ENCODE assay signal across 15 cellular contexts in genomic region chr15:92527197-92527596, GRCh38.
DNase-seq lines count a peak whose midpoint lies in the region; ATAC-seq and TF ChIP-seq lines count a peak whose summit lies in the region.
"Had no signal": no experiment of that assay in that cellular context is flagged by ENCODE, and none has a peak within 500 bp of the region (broad histone marks: within the 10 kb centered on the region; RNA-seq: fewer than 3 reads in every experiment).

No MANE protein-coding gene starts in this region.

- H3K4me3 ChIP-seq in mammary epithelial cell (replicated peaks in 1 of 3; ENCODE audit: insufficient read depth in 1 of 3, low read depth in 2 of 3, low read length in 3 of 3): no peak overlapping the region
- no peak overlapping the region for H3K4me3 ChIP-seq in astrocyte of the cerebellum (ENCODE audit: low read depth, low read length)
- H3K4me3 ChIP-seq: cardiac muscle cell, smooth muscle cell had no signal

- peaks cover 4% of the 10 kb centered on the region for H3K9me3 Mint-ChIP-seq in activated T-cell treated with anti-CD3 and anti-CD28 coated beads, Interleukin-2, amount 50 U/mL, for 4 hours
- H3K9me3 Mint-ChIP-seq: natural killer cell treated with Interleukin-12 subunit alpha and Interleukin-12 subunit beta and Interleukin-15 and Interleukin-18, amount 100 ng/mL, for 72 hours had no signal

- no peaks in the 10 kb centered on the region for H3K4me1 ChIP-seq in mammary epithelial cell (ENCODE audit: insufficient read depth, low read length)

- no peak overlapping the region for H3K4me3 Mint-ChIP-seq in activated T-cell treated with anti-CD3 and anti-CD28 coated beads, Interleukin-2, amount 50 U/mL, for 4 hours
- H3K4me3 Mint-ChIP-seq: endodermal cell; natural killer cell treated with Interleukin-12 subunit alpha and Interleukin-12 subunit beta and Interleukin-15 and Interleukin-18, amount 100 ng/mL, for 72 hours had no signal

- H3K9ac ChIP-seq in mammary epithelial cell (ENCODE audit: insufficient read depth, low read length): no peak overlapping the region

- H3K36me3 ChIP-seq in mammary epithelial cell (ENCODE audit: insufficient read depth, low read length): no peaks in the 10 kb centered on the region
- H3K36me3 ChIP-seq: cardiac muscle cell had no signal

- no peak overlapping the region for H2AFZ ChIP-seq in mammary epithelial cell (ENCODE audit: low read depth, low read length)

- H3K27me3 Mint-ChIP-seq in activated T-cell treated with anti-CD3 and anti-CD28 coated beads, Interleukin-2, amount 50 U/mL, for 4 hours (ENCODE audit: low read depth): peaks cover 23% of the 10 kb centered on the region

- peak; percentile 67 for ATAC-seq in left lobe of liver
- ATAC-seq in activated T-cell treated with anti-CD3 and anti-CD28 coated beads, Interleukin-2, amount 50 U/mL, for 4 hours: no peak
- ATAC-seq: HCT116; natural killer cell treated with Interleukin-12 subunit alpha and Interleukin-12 subunit beta and Interleukin-15 and Interleukin-18, amount 100 ng/mL, for 72 hours had no signal

- no peak overlapping the region for H3K27ac ChIP-seq in mammary epithelial cell (ENCODE audit: insufficient read depth, low read depth, low read length)
- H3K27ac ChIP-seq: cardiac muscle cell had no signal

- no peaks in the 10 kb centered on the region for H3K36me3 Mint-ChIP-seq in activated T-cell treated with anti-CD3 and anti-CD28 coated beads, Interleukin-2, amount 50 U/mL, for 4 hours (ENCODE audit: insufficient read depth)
- H3K36me3 Mint-ChIP-seq: natural killer cell treated with Interleukin-12 subunit alpha and Interleukin-12 subunit beta and Interleukin-15 and Interleukin-18, amount 100 ng/mL, for 72 hours had no signal

- intact Hi-C loops in mammary epithelial cell (cut with micrococcal nuclease): no loop called here

- H3K27me3 ChIP-seq in mammary epithelial cell (ENCODE audit: insufficient read depth, low read length): no peaks in the 10 kb centered on the region
- H3K27me3 ChIP-seq: cardiac muscle cell had no signal

- in situ Hi-C loops in T47D (cut with HindIII; ENCODE audit: low pct_unique_long_range_greater_than_20kb, low sequenced_read_pairs) (no loop called here), mammary epithelial cell (cut with MboI; ENCODE audit: low sequenced_read_pairs in 2 of 2) (no loop called here), astrocyte of the cerebellum (cut with HindIII; ENCODE audit: low sequenced_read_pairs) (no loop called here)

- no TSS peak for BruUV-seq in mammary epithelial cell (replicated peaks; lab: Mats Ljungman, UMichigan)

- peak; percentile 41 to 62 for DNase-seq in T47D (ENCODE audit: low read depth in 1 of 2, low spot score in 1 of 2)
- DNase-seq in mammary epithelial cell: no peak
- peak; percentile 51 for DNase-seq in astrocyte of the cerebellum (ENCODE audit: low read depth)
- DNase-seq in left lobe of liver (ENCODE audit: low spot score): no peak
- DNase-seq in ureter (ENCODE audit: low spot score): peak; percentile 52
- no peak for DNase-seq in stimulated activated CD4-positive, alpha-beta T cell treated with anti-CD3 and anti-CD28 coated beads, Interleukin-4, amount 100 ng/mL, for 24 hours
- no peak for DNase-seq in activated T-cell treated with anti-CD3 and anti-CD28 coated beads, Interleukin-2, amount 50 U/mL, for 4 hours
- DNase-seq in occipital lobe (lab: John Stamatoyannopoulos, UW): no peak
- DNase-seq: activated gamma-delta T cell treated with Interleukin-2 at 50 U/mL for 16 hours, endodermal cell, NCI-H1105 had no signal

- no peaks in the 10 kb centered on the region for H3K4me1 Mint-ChIP-seq in activated T-cell treated with anti-CD3 and anti-CD28 coated beads, Interleukin-2, amount 50 U/mL, for 4 hours (ENCODE audit: low read depth)

- dilution Hi-C loops in mammary epithelial cell (cut with HindIII; ENCODE audit: low sequenced_read_pairs): no loop called here

- TF ChIP-seq CTCF in mammary epithelial cell (conservative IDR thresholded peaks at IDR 0.05 in 1 of 2, IDR thresholded peaks at IDR 0.05 in 1 of 2; ENCODE audit: extremely low read depth in 1 of 2, insufficient read depth in 1 of 2, low read depth in 1 of 2, low read length in 2 of 2) (no peak), astrocyte of the cerebellum (IDR thresholded peaks at IDR 0.05; ENCODE audit: low read depth, low read length, missing control alignments) (no peak)

- CTCF ChIA-PET in mammary epithelial cell (lab: Charles Lee; ENCODE audit: low non-redundant PET): no interaction called here

- H3K4me2 ChIP-seq in mammary epithelial cell (ENCODE audit: insufficient read depth, low read depth, low read length): no peak overlapping the region
- H3K4me2 ChIP-seq: smooth muscle cell had no signal

- no peaks in the 10 kb centered on the region for H4K20me1 ChIP-seq in mammary epithelial cell (ENCODE audit: insufficient read depth, low read length)

- WGBS in mammary epithelial cell (ENCODE audit: low coverage, missing lambda C conversion rate): 47% methylated on average over 2 of the region's 2 CpGs

- H3K79me2 ChIP-seq in mammary epithelial cell (ENCODE audit: insufficient read depth, low read length): no peaks in the 10 kb centered on the region

- H3K9me3 ChIP-seq in mammary epithelial cell (replicated peaks; ENCODE audit: insufficient read depth, low read length): no peaks in the 10 kb centered on the region

Comparison
In these comparisons a context has a peak if more than half of its experiments do, and no peak if none do; other contexts are left out.
1. DNase-seq: peak in T47D (2 of 2), astrocyte of the cerebellum (single experiment) and ureter (single experiment); none in mammary epithelial cell (single experiment), left lobe of liver (single experiment), stimulated activated CD4-positive, alpha-beta T cell treated with anti-CD3 and anti-CD28 coated beads, Interleukin-4, amount 100 ng/mL, for 24 hours (single experiment), activated T-cell treated with anti-CD3 and anti-CD28 coated beads, Interleukin-2, amount 50 U/mL, for 4 hours (single experiment) and occipital lobe (single experiment).